ENCODE assay signal across 9 cellular contexts in the genomic region with DNA sequence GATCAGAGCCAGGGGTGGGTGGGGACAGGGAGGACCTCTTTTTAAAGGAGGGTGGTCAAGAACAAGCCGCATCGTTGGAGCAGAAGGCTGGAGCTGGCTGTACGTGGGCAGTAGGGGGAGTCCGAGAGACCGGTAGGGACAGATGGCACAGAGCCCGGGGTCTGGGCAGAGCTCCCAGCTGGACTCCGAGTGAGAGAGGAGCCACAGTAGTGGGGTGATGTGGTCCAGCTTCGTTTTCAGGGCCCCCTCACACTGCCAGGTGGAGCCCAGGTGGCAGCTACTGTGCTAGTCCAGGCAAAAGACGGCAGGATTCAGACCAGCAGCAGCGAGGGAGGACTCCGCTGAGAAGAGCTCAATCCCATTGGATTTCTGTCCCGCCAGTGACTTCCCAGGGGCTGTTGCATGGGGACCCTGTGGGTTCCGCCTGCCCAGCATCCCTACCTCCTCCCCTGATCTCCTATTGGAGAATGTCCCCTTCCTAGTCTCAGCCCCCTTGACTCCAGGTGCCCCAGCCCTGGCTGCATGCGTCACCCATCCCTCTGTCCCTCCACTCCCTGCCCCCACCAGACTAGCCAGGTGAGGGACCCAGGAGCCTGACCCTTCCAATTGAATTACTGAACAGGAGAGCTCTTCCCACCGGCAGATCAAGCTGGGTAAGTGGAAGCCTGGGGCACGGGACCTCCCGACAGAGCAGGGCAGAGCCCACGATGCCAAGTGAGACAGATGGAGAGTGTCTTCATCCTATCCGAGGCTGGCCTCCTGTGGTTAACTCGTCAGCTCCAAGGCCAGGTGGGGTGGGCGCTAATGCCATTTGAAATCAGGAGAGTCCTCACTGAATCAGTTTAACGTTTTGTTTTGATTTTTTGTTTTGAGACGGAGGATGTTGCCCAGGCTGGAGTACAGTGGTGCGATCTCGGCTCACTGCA. TPM values are rescaled to one million over a fixed set of nuclear protein-coding genes. Genes with fewer than 3 reads are reported as not detected.
DNase-seq lines count a peak whose midpoint lies in the region; ATAC-seq and TF ChIP-seq lines count a peak whose summit lies in the region.
"Had no signal": no experiment of that assay in that cellular context is flagged by ENCODE, and none has a peak within 500 bp of the region (broad histone marks: within the 10 kb centered on the region; RNA-seq: fewer than 3 reads in every experiment).

No MANE protein-coding gene starts in this region.

- peaks cover 24 to 29% (median 28%) of the 10 kb centered on the region in 3 donors for H3K4me1 Mint-ChIP-seq in IgD-negative memory B cell
- H3K4me1 Mint-ChIP-seq in activated T-cell treated with anti-CD3 and anti-CD28 coated beads, Interleukin-2, amount 50 U/mL, for 72 hours (ENCODE audit: low read depth): peaks cover 49% of the 10 kb centered on the region

- no peaks in the 10 kb centered on the region for H3K36me3 ChIP-seq in smooth muscle cell (ENCODE audit: low read depth)

- peak overlapping the region; percentile 89 to 95 (median 94) for H3K4me3 Mint-ChIP-seq in IgD-negative memory B cell
- H3K4me3 Mint-ChIP-seq in activated T-cell treated with anti-CD3 and anti-CD28 coated beads, Interleukin-2, amount 50 U/mL, for 72 hours: peak overlapping the region; percentile 90 to 96

- no peaks in the 10 kb centered on the region for H4K20me1 ChIP-seq in smooth muscle cell (ENCODE audit: low read depth)

- WGBS in smooth muscle cell (ENCODE audit: low lambda C conversion rate): 81% methylated on average over 25 of the region's 25 CpGs

- H3K27me3 ChIP-seq in smooth muscle cell (ENCODE audit: low read depth): no peaks in the 10 kb centered on the region

- no peak overlapping the region for H3K27ac ChIP-seq in smooth muscle cell (ENCODE audit: low read depth)

- H2AFZ ChIP-seq in smooth muscle cell (ENCODE audit: low read depth): no peak overlapping the region

- peaks cover 2% of the 10 kb centered on the region for H3K36me3 Mint-ChIP-seq in IgD-negative memory B cell
- peaks cover 5 to 10% of the 10 kb centered on the region in 2 donors for H3K36me3 Mint-ChIP-seq in activated T-cell treated with anti-CD3 and anti-CD28 coated beads, Interleukin-2, amount 50 U/mL, for 72 hours (ENCODE audit: insufficient read depth in 2 of 2)

- H3K4me3 ChIP-seq in smooth muscle cell: no peak overlapping the region
- H3K4me3 ChIP-seq: SK-N-MC had no signal

- H3K4me2 ChIP-seq in smooth muscle cell: no peak overlapping the region

- intact Hi-C loops in Right ventricle myocardium superior (cut with DNase I): no loop called here

- H3F3A ChIP-seq in smooth muscle cell (ENCODE audit: low read depth): no peaks in the 10 kb centered on the region

- peak; percentile 2 for TF ChIP-seq CTCF in smooth muscle cell (IDR thresholded peaks at IDR 0.05; ENCODE audit: borderline replicate concordance, insufficient read depth, poor library complexity, severe bottlenecking)

- peak overlapping the region; percentile 97 to 99 (median 98) for H3K27ac Mint-ChIP-seq in IgD-negative memory B cell
- H3K27ac Mint-ChIP-seq in activated T-cell treated with anti-CD3 and anti-CD28 coated beads, Interleukin-2, amount 50 U/mL, for 72 hours: peak overlapping the region; percentile 82

- DNase-seq in DMS 273 (lab: John Stamatoyannopoulos, UW; ENCODE audit: unreplicated experiment): peak; percentile 86
- peak; percentile 38 to 41 for DNase-seq in activated T-cell treated with anti-CD3 and anti-CD28 coated beads, Interleukin-2, amount 50 U/mL, for 72 hours
- DNase-seq in Right ventricle myocardium superior: peak; percentile 90
- no peak for DNase-seq in smooth muscle cell (lab: John Stamatoyannopoulos, UW; ENCODE audit: unreplicated experiment)
- no peak for DNase-seq in SHP77 treated with DMSO at 0.1 percent for 48 hours (lab: John Stamatoyannopoulos, UW)
- DNase-seq in NCI-H1930 (lab: John Stamatoyannopoulos, UW): no peak

- ATAC-seq in activated T-cell treated with anti-CD3 and anti-CD28 coated beads, Interleukin-2, amount 50 U/mL, for 72 hours (replicated peaks in 1 of 2): no peak
- ATAC-seq in Right ventricle myocardium superior (ENCODE audit: poor library complexity) (peak; percentile 64), GM18520 (IDR thresholded peaks at IDR 0.05; ENCODE audit: unreplicated experiment) (no peak)

- no peaks in the 10 kb centered on the region for H3K9me3 Mint-ChIP-seq in IgD-negative memory B cell
- no peaks in the 10 kb centered on the region for H3K9me3 Mint-ChIP-seq in activated T-cell treated with anti-CD3 and anti-CD28 coated beads, Interleukin-2, amount 50 U/mL, for 72 hours

- no peaks in the 10 kb centered on the region for H3K4me1 ChIP-seq in smooth muscle cell (ENCODE audit: low read depth)

- H3K79me2 ChIP-seq in smooth muscle cell (ENCODE audit: low read depth): no peaks in the 10 kb centered on the region

- H3K9me3 ChIP-seq in smooth muscle cell (replicated peaks; ENCODE audit: low read depth): no peaks in the 10 kb centered on the region

- H3K27me3 Mint-ChIP-seq in IgD-negative memory B cell: peaks cover 4% of the 10 kb centered on the region
- H3K27me3 Mint-ChIP-seq in activated T-cell treated with anti-CD3 and anti-CD28 coated beads, Interleukin-2, amount 50 U/mL, for 72 hours (ENCODE audit: low read depth): peaks cover 5% of the 10 kb centered on the region

- H3K9ac ChIP-seq in smooth muscle cell (ENCODE audit: low read depth): no peak overlapping the region

RNA-seq across cellular contexts. Expression of a gene that starts 2.9 kb away (rescaled TPM):
- polyA plus RNA-seq in IgD-negative memory B cell (123 TPM), smooth muscle cell (11.5 and 15.5 TPM in 2 replicates)
- total RNA-seq in activated T-cell treated with anti-CD3 and anti-CD28 coated beads, Interleukin-2, amount 50 U/mL, for 72 hours: 100 to 1,000 TPM; 147 to 158 TPM
- total RNA-seq in Right ventricle myocardium superior (10.3 TPM), smooth muscle cell (7.6 and 10.9 TPM in 2 replicates)

RNA-seq across cellular contexts. Expression of a gene that starts 11.6 kb away (rescaled TPM):
- polyA plus RNA-seq in IgD-negative memory B cell: 91.4 TPM
- total RNA-seq in activated T-cell treated with anti-CD3 and anti-CD28 coated beads, Interleukin-2, amount 50 U/mL, for 72 hours: 10 to 100 TPM; 76.7 to 94.1 TPM
- total RNA-seq in Right ventricle myocardium superior: 70.4 TPM
- 80.1 and 81.2 TPM in 2 replicates for total RNA-seq in smooth muscle cell
- 124 and 149 TPM in 2 replicates for polyA plus RNA-seq in smooth muscle cell

RNA-seq across cellular contexts. Expression of a gene that starts 18.7 kb away (rescaled TPM):
- polyA plus RNA-seq in IgD-negative memory B cell (not detected), smooth muscle cell (not detected in 2 replicates)
- not detected for total RNA-seq in activated T-cell treated with anti-CD3 and anti-CD28 coated beads, Interleukin-2, amount 50 U/mL, for 72 hours
- total RNA-seq in Right ventricle myocardium superior (4.1 TPM), smooth muscle cell (not detected in 2 replicates)

RNA-seq across cellular contexts. Expression of a gene that starts 21.2 kb away (rescaled TPM):
- polyA plus RNA-seq in IgD-negative memory B cell (1.2 TPM), smooth muscle cell (0.11 and 0.43 TPM in 2 replicates)
- total RNA-seq in activated T-cell treated with anti-CD3 and anti-CD28 coated beads, Interleukin-2, amount 50 U/mL, for 72 hours: 10 to 100 TPM; 11.6 to 13.9 TPM
- total RNA-seq in Right ventricle myocardium superior (11.1 TPM), smooth muscle cell (not detected in 2 replicates)

RNA-seq across cellular contexts. Expression of a gene that starts 37.2 kb away (rescaled TPM):
- 1.8 TPM for polyA plus RNA-seq in IgD-negative memory B cell
- 1 to 10 TPM; 1.8 to 2.1 TPM for total RNA-seq in activated T-cell treated with anti-CD3 and anti-CD28 coated beads, Interleukin-2, amount 50 U/mL, for 72 hours
- total RNA-seq in Right ventricle myocardium superior: 5.3 TPM
- 27.2 and 38.6 TPM in 2 replicates for total RNA-seq in smooth muscle cell
- polyA plus RNA-seq in smooth muscle cell: 61.1 and 68.7 TPM in 2 replicates

Comparison
In these comparisons a context has a peak if more than half of its experiments do, and no peak if none do; other contexts are left out.
1. DNase-seq: peak in DMS 273 (single experiment), activated T-cell treated with anti-CD3 and anti-CD28 coated beads, Interleukin-2, amount 50 U/mL, for 72 hours (2 of 2) and Right ventricle myocardium superior (single experiment); none in smooth muscle cell (single experiment), SHP77 treated with DMSO at 0.1 percent for 48 hours (single experiment) and NCI-H1930 (0 of 2).
2. RNA of a gene that starts 2.9 kb away (total RNA-seq): 147 to 158 TPM in activated T-cell treated with anti-CD3 and anti-CD28 coated beads, Interleukin-2, amount 50 U/mL, for 72 hours; 10.3 TPM in Right ventricle myocardium superior (single experiment) and 7.6 to 10.9 TPM in smooth muscle cell; every median in the first group is over 10 times any median in the second.